Comparison of ENCODE assay signal across 22 cellular contexts in genomic region chr6:149239573-149240209, GRCh38.
"Had no signal": no experiment of that assay in that cellular context is flagged by ENCODE, and none has a peak within 500 bp of the region (broad histone marks: within the 10 kb centered on the region; RNA-seq: fewer than 3 reads in every experiment).

No MANE protein-coding gene starts in this region.

- DNase-seq: KBM-7; NCI-H1092; NCI-H1105 treated with DMSO at 0.1 percent for 48 hours; NCI-H1436; NCI-H187; NCI-H2029; NCI-H2081 treated with DMSO at 0.1 percent for 48 hours; NCI-H2171; NCI-H226; NCI-H446; NCI-H510A; NCI-H524 treated with DMSO at 0.1 percent for 48 hours; NCI-H69; NCI-H774; NK-92 treated with Interleukin-12 subunit alpha and Interleukin-12 subunit beta, amount 100 ng/mL, for 24 hours; OCI-M1; SHP77; T-helper 1 cell had no signal

- ATAC-seq: SK-N-SH treated with all-trans-retinoic acid at 6 μM for 48 hours had no signal

- H3K27ac ChIP-seq: HL-60, RWPE1 had no signal

- FAIRE-seq: RCC 7860 had no signal
